ENCODE assay signal across 2 cellular contexts in the genomic region with DNA sequence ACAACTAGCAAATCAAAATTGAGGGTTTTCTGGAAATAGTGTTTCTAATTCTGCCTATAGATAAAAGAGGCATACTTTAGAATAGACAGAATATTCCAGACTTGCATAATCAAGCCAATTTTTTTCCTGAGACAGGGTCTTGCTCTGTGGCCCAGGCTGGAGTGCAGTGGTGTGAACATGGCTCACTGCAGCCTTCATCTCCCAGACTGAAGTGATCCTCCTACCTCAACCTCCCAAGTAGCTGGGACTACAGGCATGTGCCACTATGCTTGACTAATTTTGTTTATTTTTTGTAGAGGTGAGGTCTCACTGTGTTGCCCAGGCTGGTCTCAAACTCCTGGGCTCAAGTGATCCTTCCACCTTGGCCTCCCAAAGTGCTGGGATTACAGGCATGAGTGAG.
DNase-seq lines count a peak whose midpoint lies in the region; FAIRE-seq and TF ChIP-seq lines count a peak whose summit lies in the region.
"Not testable (repeated sequence)": the region's sequence is repeated elsewhere in the genome, so short reads cannot be mapped to it uniquely, and the experiment has no call there.

No MANE protein-coding gene starts in this region.

- DNase-seq in urothelium cell line (ENCODE audit: low spot score): not testable (repeated sequence)

- not testable (repeated sequence) for H3K4me3 ChIP-seq in HEK293 (ENCODE audit: low read depth, low read length)

- not testable (repeated sequence) for H3K36me3 ChIP-seq in HEK293 (ENCODE audit: control insufficient read depth in 2 of 2, insufficient read depth in 1 of 2, low read length in 2 of 2)

- not testable (repeated sequence) for H3K27ac ChIP-seq in HEK293 (ENCODE audit: extremely low read depth, low read depth, low read length)

- FAIRE-seq in urothelium cell line (lab: Jason Lieb, UNC): peak; percentile 96

- POLR2A ChIA-PET in HEK293 (lab: Yijun Ruan, JAX): interaction anchor here (0.6 kb wide), 1 partner anchor 240 kb away, joined by 4 read pairs; no protein-coding TSS in a partner anchor

- CTCF ChIA-PET in HEK293 (lab: Yijun Ruan, JAX): interaction anchor here (0.6 kb wide), 1 partner anchor 915 kb away, joined by 5 read pairs; no protein-coding TSS in a partner anchor

- H3K9me3 ChIP-seq in HEK293 (ENCODE audit: control insufficient read depth, insufficient read depth, low read depth, low read length): not testable (repeated sequence)

- not testable (repeated sequence) for TF ChIP-seq CTCF in HEK293 (tag by site-specific recombination; IDR thresholded peaks at IDR 0.05)

- H3K4me1 ChIP-seq in HEK293 (ENCODE audit: control insufficient read depth, insufficient read depth, low read length): not testable (repeated sequence)

TF ChIP-seq in HEK293, 187 proteins besides CTCF, POLR2A, EP300 and RAD21:
- peak; percentile 77 for TF ChIP-seq ZNF121 (tag by site-specific recombination; IDR thresholded peaks at IDR 0.05)
- TF ChIP-seq, protein P1, sequence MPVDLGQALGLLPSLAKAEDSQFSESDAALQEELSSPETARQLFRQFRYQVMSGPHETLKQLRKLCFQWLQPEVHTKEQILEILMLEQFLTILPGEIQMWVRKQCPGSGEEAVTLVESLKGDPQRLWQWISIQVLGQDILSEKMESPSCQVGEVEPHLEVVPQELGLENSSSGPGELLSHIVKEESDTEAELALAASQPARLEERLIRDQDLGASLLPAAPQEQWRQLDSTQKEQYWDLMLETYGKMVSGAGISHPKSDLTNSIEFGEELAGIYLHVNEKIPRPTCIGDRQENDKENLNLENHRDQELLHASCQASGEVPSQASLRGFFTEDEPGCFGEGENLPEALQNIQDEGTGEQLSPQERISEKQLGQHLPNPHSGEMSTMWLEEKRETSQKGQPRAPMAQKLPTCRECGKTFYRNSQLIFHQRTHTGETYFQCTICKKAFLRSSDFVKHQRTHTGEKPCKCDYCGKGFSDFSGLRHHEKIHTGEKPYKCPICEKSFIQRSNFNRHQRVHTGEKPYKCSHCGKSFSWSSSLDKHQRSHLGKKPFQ (tag by site-specific recombination; IDR thresholded peaks at IDR 0.05): peak; percentile 69; the same call in 1 of the 2 replicates
TF ChIP-seq in HEK293: peak in this region for 2; not testable (repeated sequence) for 185.
